9 cellular contexts compared by ENCODE assay signal in genomic region chr10:58641095-58641531, GRCh38.
DNase-seq lines count a peak whose midpoint lies in the region; FAIRE-seq and TF ChIP-seq lines count a peak whose summit lies in the region.
"Had no signal": no experiment of that assay in that cellular context is flagged by ENCODE, and none has a peak within 500 bp of the region (broad histone marks: within the 10 kb centered on the region; RNA-seq: fewer than 3 reads in every experiment).

No MANE protein-coding gene starts in this region.

- H3K36me3 ChIP-seq in tibial artery: no peaks in the 10 kb centered on the region

- peaks cover 0 to 18% (median 7%) of the 10 kb centered on the region in 4 donors for H3K4me1 ChIP-seq in tibial artery

- DNase-seq in NCI-H82 (lab: John Stamatoyannopoulos, UW) (peak; percentile 16), NCI-H82 treated with DMSO at 0.1 percent for 48 hours (lab: John Stamatoyannopoulos, UW; ENCODE audit: unreplicated experiment) (no peak), RPMI7951 (ENCODE audit: low read depth) (peak; percentile 99), fibroblast of villous mesenchyme (ENCODE audit: low read depth) (peak; percentile 95), urothelium cell line (ENCODE audit: low spot score) (peak; percentile 77), tibial artery (no peak), DMS153 (lab: John Stamatoyannopoulos, UW) (no peak), GM20000 (ENCODE audit: low spot score) (no peak)
- DNase-seq: activated naive CD4-positive, alpha-beta T cell had no signal

- intact Hi-C loops in tibial artery (cut with DNase I; ENCODE audit: low total_unique reads): no loop called here

- FAIRE-seq in urothelium cell line (lab: Jason Lieb, UNC): peak; percentile 62

- no peak overlapping the region for H3K27ac ChIP-seq in tibial artery

- TF ChIP-seq CTCF in fibroblast of villous mesenchyme (IDR thresholded peaks at IDR 0.05; ENCODE audit: insufficient read depth, low read depth, low read length) (peak; percentile 34), tibial artery (IDR thresholded peaks at IDR 0.05) (no peak), GM20000 (IDR thresholded peaks at IDR 0.05; ENCODE audit: extremely low read depth, missing control alignments) (no peak)

- no peaks in the 10 kb centered on the region for H3K27me3 ChIP-seq in tibial artery

- H3K9me3 ChIP-seq in tibial artery: no peaks in the 10 kb centered on the region

- H3K4me3 ChIP-seq in fibroblast of villous mesenchyme (ENCODE audit: low read depth, low read length) (no peak overlapping the region), tibial artery (no peak overlapping the region)

Comparison
In these comparisons a context has a peak if more than half of its experiments do, and no peak if none do; other contexts are left out.
1. DNase-seq: peak in NCI-H82 (single experiment), RPMI7951 (single experiment), fibroblast of villous mesenchyme (single experiment) and urothelium cell line (single experiment); none in NCI-H82 treated with DMSO at 0.1 percent for 48 hours (single experiment), tibial artery (0 of 2), DMS153 (single experiment) and GM20000 (single experiment).